Comparison of ENCODE assay signal across 1 cellular context in genomic region chr2:69156624-69157023, GRCh38.
A peak's percentile ranks its signal among the peaks of the same experiment; 100 is the strongest.
TF ChIP-seq lines count a peak whose summit lies in the region.

No MANE protein-coding gene starts in this region.

TF ChIP-seq in K562, 482 proteins besides CTCF, POLR2A, EP300 and RAD21 (continued from another document):
- no peak for TF ChIP-seq PBX2 (CRISPR knock-in tag; IDR thresholded peaks at IDR 0.05; ENCODE audit: low read depth)
- TF ChIP-seq PBX2 (tag; conservative IDR thresholded peaks at IDR 0.05; ENCODE audit: low read depth): peak; percentile 61
- peak; percentile 91 for TF ChIP-seq PKNOX1 (IDR thresholded peaks at IDR 0.05)
TF ChIP-seq in K562: peak in this region for 2.
